ENCODE assay signal across 17 cellular contexts in the genomic region with DNA sequence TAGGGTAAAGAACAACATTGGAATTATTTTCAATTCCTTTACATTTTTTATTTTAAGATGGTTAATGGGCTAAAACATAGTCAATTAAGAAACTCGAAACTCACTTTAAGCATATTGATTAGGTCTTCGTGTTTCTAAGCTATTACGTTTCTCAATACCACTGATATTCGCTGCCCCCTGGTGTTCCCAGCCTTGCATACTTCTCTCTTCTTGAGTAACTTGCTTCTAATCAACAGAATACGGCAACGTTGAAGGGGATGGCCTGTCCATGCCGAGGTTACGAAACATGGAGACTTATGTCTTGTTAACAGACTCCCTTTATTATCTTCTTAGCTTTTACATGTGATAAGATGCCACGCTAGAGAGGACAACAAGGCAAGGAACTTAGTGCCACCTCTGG. TPM values are rescaled to one million over a fixed set of nuclear protein-coding genes. Genes with fewer than 3 reads are reported as not detected.
A peak's percentile ranks its signal among the peaks of the same experiment; 100 is the strongest.
DNase-seq lines count a peak whose midpoint lies in the region; FAIRE-seq and TF ChIP-seq lines count a peak whose summit lies in the region.
"Had no signal": no experiment of that assay in that cellular context is flagged by ENCODE, and none has a peak within 500 bp of the region (broad histone marks: within the 10 kb centered on the region; RNA-seq: fewer than 3 reads in every experiment).

No MANE protein-coding gene starts in this region.

- H3K36me3 Mint-ChIP-seq in MCF 10A (ENCODE audit: insufficient read depth, unreplicated experiment) (no peaks in the 10 kb centered on the region), type B pancreatic cell (no peaks in the 10 kb centered on the region)

- H3K4me2 ChIP-seq in Karpas-422 (ENCODE audit: low read depth, low read length, poor library complexity, severe bottlenecking), result no peak overlapping the region

- no peaks in the 10 kb centered on the region for H3K9me2 ChIP-seq in Karpas-422 (replicated peaks; ENCODE audit: insufficient read depth, low read length)

- POLR2A ChIA-PET in MCF 10A (lab: Yijun Ruan, JAX), result no interaction called here

- H3K27ac ChIP-seq in breast epithelium, result no peak overlapping the region
- no peak overlapping the region for H3K27ac ChIP-seq in SJCRH30
- H3K27ac ChIP-seq in Karpas-422 (ENCODE audit: low read length), result no peak overlapping the region
- H3K27ac ChIP-seq: colonic mucosa, pancreas, upper lobe of right lung had no signal

- no peaks in the 10 kb centered on the region for H3K4me1 ChIP-seq in breast epithelium
- H3K4me1 ChIP-seq in SJCRH30, result peaks cover 12% of the 10 kb centered on the region
- no peaks in the 10 kb centered on the region for H3K4me1 ChIP-seq in Karpas-422 (ENCODE audit: low read length)
- H3K4me1 ChIP-seq: colonic mucosa, pancreas, upper lobe of right lung had no signal

- no peak for TF ChIP-seq POLR2A in breast epithelium (IDR thresholded peaks at IDR 0.05)

- no peaks in the 10 kb centered on the region for H3K9me3 Mint-ChIP-seq in MCF 10A (ENCODE audit: unreplicated experiment)
- no peaks in the 10 kb centered on the region for H3K9me3 Mint-ChIP-seq in type B pancreatic cell

- H2AFZ ChIP-seq in Karpas-422 (ENCODE audit: low read length), result no peak overlapping the region

- TF ChIP-seq CTCF in MCF 10A (IDR thresholded peaks at IDR 0.05; ENCODE audit: unreplicated experiment), result no peak
- no peak for TF ChIP-seq CTCF in breast epithelium (IDR thresholded peaks at IDR 0.05)
- TF ChIP-seq CTCF in type B pancreatic cell (conservative IDR thresholded peaks at IDR 0.05), result peak; percentile 50

- CTCF ChIA-PET in MCF 10A (lab: Yijun Ruan, JAX), result interaction anchor here (1.0 kb wide), 1 partner anchor 9 kb away, joined by 3 read pairs; no protein-coding TSS in a partner anchor

- H3K27me3 ChIP-seq in breast epithelium (no peaks in the 10 kb centered on the region), SJCRH30 (no peaks in the 10 kb centered on the region), Karpas-422 (ENCODE audit: low read length) (no peaks in the 10 kb centered on the region)
- H3K27me3 ChIP-seq: colonic mucosa, pancreas, upper lobe of right lung had no signal

- H3K27ac Mint-ChIP-seq in MCF 10A (ENCODE audit: low read depth, unreplicated experiment), result no peak overlapping the region
- H3K27ac Mint-ChIP-seq in type B pancreatic cell, result no peak overlapping the region
- H3K27ac Mint-ChIP-seq: activated T-helper 1 cell treated with anti-CD3 and anti-CD28 coated beads, Interleukin-12 subunit alpha, Interleukin-12 subunit beta, Interleukin-2, Interleukin-4 antibody, amounts not matched to agents 30 ng/mL and 10 ng/mL and 1 ng/mL, durations not matched to agents 14 hours and 24 hours and 36 hours had no signal

- no peaks in the 10 kb centered on the region for H4K20me1 ChIP-seq in Karpas-422 (ENCODE audit: insufficient read depth, low read depth, low read length)

- DNase-seq in MCF 10A (ENCODE audit: unreplicated experiment) (peak; percentile 5), breast epithelium (ENCODE audit: low spot score in 2 of 2) (no peak), SJCRH30 (peak; percentile 4 to 14), iPS-NIHi11 (ENCODE audit: low spot score) (peak; percentile 34), type B pancreatic cell (ENCODE audit: extremely low spot score, unreplicated experiment) (no peak), mesenteric fat pad (ENCODE audit: low spot score) (no peak), urothelium cell line (ENCODE audit: low spot score) (no peak), Karpas-422 (no peak)
- DNase-seq: activated CD4-positive, alpha-beta T cell treated with anti-CD3 and anti-CD28 coated beads, Interleukin-2, amount 50 U/mL, for 1 hour; colonic mucosa; NCI-H187 treated with DMSO at 0.1 percent for 48 hours; pancreas; stimulated activated CD8-positive, alpha-beta memory T cell treated with anti-CD3 and anti-CD28 coated beads, Interleukin-4, amount 100 ng/mL, for 48 hours; T-helper 2 cell; upper lobe of right lung had no signal

- intact Hi-C loops in MCF 10A (cut with micrococcal nuclease), result no loop called here
- intact Hi-C loops in breast epithelium (cut with DNase I; ENCODE audit: low total_unique reads), result no loop called here

- H3K4me3 ChIP-seq in breast epithelium, result no peak overlapping the region
- no peak overlapping the region for H3K4me3 ChIP-seq in SJCRH30
- no peak overlapping the region for H3K4me3 ChIP-seq in Karpas-422 (ENCODE audit: low read length)
- H3K4me3 ChIP-seq: colonic mucosa, K562, pancreas, upper lobe of right lung had no signal

- H3K9me3 ChIP-seq in breast epithelium (no peaks in the 10 kb centered on the region), SJCRH30 (replicated peaks) (no peaks in the 10 kb centered on the region; the same call in 1 of the 2 replicates), Karpas-422 (ENCODE audit: low read length) (no peaks in the 10 kb centered on the region)
- H3K9me3 ChIP-seq: colonic mucosa, pancreas, upper lobe of right lung had no signal

- FAIRE-seq in urothelium cell line (lab: Jason Lieb, UNC), result no peak
- FAIRE-seq: K562, pancreas had no signal

- H3K79me2 ChIP-seq in Karpas-422 (ENCODE audit: low read length), result no peaks in the 10 kb centered on the region

- BruUV-seq in MCF 10A (replicated peaks; lab: Mats Ljungman, UMichigan), result no TSS peak

- H3K4me3 Mint-ChIP-seq in MCF 10A (ENCODE audit: unreplicated experiment), result no peak overlapping the region
- H3K4me3 Mint-ChIP-seq in type B pancreatic cell, result no peak overlapping the region
- H3K4me3 Mint-ChIP-seq: activated T-helper 1 cell treated with anti-CD3 and anti-CD28 coated beads, Interleukin-12 subunit alpha, Interleukin-12 subunit beta, Interleukin-2, Interleukin-4 antibody, amounts not matched to agents 30 ng/mL and 10 ng/mL and 1 ng/mL, durations not matched to agents 14 hours and 24 hours and 36 hours had no signal

- H3K4me1 Mint-ChIP-seq in MCF 10A (ENCODE audit: insufficient read depth, unreplicated experiment) (no peaks in the 10 kb centered on the region), type B pancreatic cell (ENCODE audit: unreplicated experiment) (no peaks in the 10 kb centered on the region)

- H3K27me3 Mint-ChIP-seq in MCF 10A (ENCODE audit: insufficient read depth, unreplicated experiment) (no peaks in the 10 kb centered on the region), type B pancreatic cell (no peaks in the 10 kb centered on the region)

- H3K9ac ChIP-seq in Karpas-422 (ENCODE audit: low read length), result no peak overlapping the region

- H3K36me3 ChIP-seq in breast epithelium (peaks cover 7% of the 10 kb centered on the region), SJCRH30 (no peaks in the 10 kb centered on the region; the same call in none of the 2 replicates), Karpas-422 (ENCODE audit: insufficient read depth, low read length) (no peaks in the 10 kb centered on the region)
- H3K36me3 ChIP-seq: colonic mucosa, pancreas, upper lobe of right lung had no signal

RNA-seq across cellular contexts. Expression of a gene that starts 43.6 kb away (rescaled TPM):
- total RNA-seq in MCF 10A (2022) (30.3 and 32.2 TPM in 2 replicates), breast epithelium (10 to 100 TPM; 12.7 to 50.7 (median 23.6) TPM), type B pancreatic cell (ENCODE audit: low replicate concordance) (60.2 and 182 TPM in 2 replicates), mesenteric fat pad (7.1 TPM)
- total RNA-seq in SJCRH30 (2014; rRNA removed; shearing (Covaris generic)), result 73.4 and 74.1 TPM in 2 replicates
- total RNA-seq in Karpas-422 (2014; rRNA removed; shearing (Covaris generic); ENCODE audit: low replicate concordance), result 0.07 TPM in 1 of 2 replicates, not detected in the other

Comparison
In these comparisons a context has a peak if more than half of its experiments do, and no peak if none do; other contexts are left out.
1. DNase-seq: peak in MCF 10A (single experiment), SJCRH30 (2 of 2) and iPS-NIHi11 (single experiment); none in breast epithelium (0 of 2), type B pancreatic cell (single experiment), mesenteric fat pad (single experiment), urothelium cell line (single experiment) and Karpas-422 (single experiment).